1 cellular context compared by ENCODE assay signal in the genomic region with DNA sequence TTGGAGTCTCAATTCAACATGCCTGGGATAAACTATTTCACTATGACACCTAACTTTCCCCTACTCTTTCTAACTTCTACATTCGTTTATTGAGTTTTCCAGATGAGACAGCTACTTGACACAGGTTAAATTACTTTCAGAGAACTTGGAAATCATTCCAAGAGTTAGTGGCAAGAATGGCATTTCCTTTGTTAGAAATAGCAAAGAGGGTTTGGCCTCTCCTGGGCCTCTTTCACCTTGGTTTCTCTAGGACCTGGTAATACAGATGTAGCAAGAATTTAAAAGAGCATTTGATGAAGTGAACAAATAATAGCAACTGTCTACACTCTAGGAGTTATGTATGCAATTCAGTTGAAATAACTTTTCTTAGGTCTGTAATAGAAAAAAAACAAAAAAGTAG.
TF ChIP-seq lines count a peak whose summit lies in the region.

No MANE protein-coding gene starts in this region.

TF ChIP-seq in IMR-90, 13 proteins besides CTCF, POLR2A, EP300 and RAD21:
- TF ChIP-seq SMC3 (IDR thresholded peaks at IDR 0.05; ENCODE audit: low read depth, low read length) (no peak), MAFK (IDR thresholded peaks at IDR 0.05; ENCODE audit: low read depth, low read length) (no peak), RCOR1 (IDR thresholded peaks at IDR 0.05; ENCODE audit: insufficient replicate concordance, low read length) (no peak), CHD1 (IDR thresholded peaks at IDR 0.05; ENCODE audit: low read depth, low read length) (no peak), RFX5 (IDR thresholded peaks at IDR 0.05; ENCODE audit: low read depth, low read length) (no peak), MAZ (IDR thresholded peaks at IDR 0.05; ENCODE audit: borderline replicate concordance, low read depth, low read length) (no peak), FOS (IDR thresholded peaks at IDR 0.05; ENCODE audit: low read depth, low read length) (no peak), MXI1 (IDR thresholded peaks at IDR 0.05; ENCODE audit: borderline replicate concordance, low read depth, low read length) (no peak), CEBPB (IDR thresholded peaks at IDR 0.05; ENCODE audit: low read depth, low read length) (no peak), NFE2L2 (IDR thresholded peaks at IDR 0.05; ENCODE audit: low read depth, low read length) (no peak)
